Comparison of ENCODE assay signal across 8 cellular contexts in the genomic region with DNA sequence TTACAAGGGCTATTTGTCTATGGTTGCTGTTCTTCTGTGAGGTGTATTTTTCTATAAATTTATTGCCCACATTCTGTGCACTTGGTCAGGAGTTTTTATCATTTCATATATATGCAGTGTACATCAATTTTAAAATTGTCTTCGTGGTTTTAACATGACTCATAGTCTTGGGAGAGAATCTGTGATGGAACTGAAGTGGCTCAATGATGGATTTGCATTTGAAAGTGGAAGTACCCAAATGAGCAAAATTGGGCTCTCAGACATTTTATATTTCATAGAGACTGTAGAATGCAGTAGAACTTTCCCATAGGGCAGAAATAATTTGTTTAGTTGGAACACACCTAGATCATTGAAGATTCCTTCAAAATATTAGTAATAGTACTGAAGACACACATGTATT. TPM values are rescaled to one million over a fixed set of nuclear protein-coding genes. Genes with fewer than 3 reads are reported as not detected.
DNase-seq lines count a peak whose midpoint lies in the region; FAIRE-seq and TF ChIP-seq lines count a peak whose summit lies in the region.

No MANE protein-coding gene starts in this region.

- peaks cover 0 to 26% (median 12%) of the 10 kb centered on the region in 4 donors for H3K4me1 ChIP-seq in tibial artery

- no peak overlapping the region for H3K4me3 ChIP-seq in NB4 (ENCODE audit: low read depth, low read length)
- no peak overlapping the region for H3K4me3 ChIP-seq in epithelial cell of esophagus (ENCODE audit: low read length)
- H3K4me3 ChIP-seq in tibial artery: no peak overlapping the region

- H3K9me3 Mint-ChIP-seq in HFFc6: no peaks in the 10 kb centered on the region

- H3K9me3 ChIP-seq in tibial artery: no peaks in the 10 kb centered on the region

- H3K27ac ChIP-seq in tibial artery: no peak overlapping the region

- no peak for FAIRE-seq in D721Med (lab: Jason Lieb, UNC)

- H3K4me1 Mint-ChIP-seq in HFFc6 (ENCODE audit: low read depth): peaks cover 41% of the 10 kb centered on the region

- TF ChIP-seq CTCF in GM13977 (IDR thresholded peaks at IDR 0.05; ENCODE audit: extremely low read depth, insufficient read depth, missing control alignments) (no peak), HFFc6 (IDR thresholded peaks at IDR 0.05) (no peak), NB4 (IDR thresholded peaks at IDR 0.05; ENCODE audit: low read depth, low read length) (no peak), epithelial cell of esophagus (IDR thresholded peaks at IDR 0.05; ENCODE audit: insufficient read depth, low read depth, low read length, missing control alignments) (no peak), D721Med (IDR thresholded peaks at IDR 0.05; ENCODE audit: insufficient read depth, missing control alignments) (no peak), tibial artery (IDR thresholded peaks at IDR 0.05) (no peak)

- no peak for TF ChIP-seq POLR2A in NB4 (IDR thresholded peaks at IDR 0.05; ENCODE audit: extremely low read depth, insufficient read length)

- H3K27me3 Mint-ChIP-seq in HFFc6 (ENCODE audit: insufficient read depth): peaks cover 7% of the 10 kb centered on the region

- H3K4me3 Mint-ChIP-seq in HFFc6: peak overlapping the region; percentile 57

- peaks cover 27% of the 10 kb centered on the region for H3K36me3 Mint-ChIP-seq in HFFc6 (ENCODE audit: low read depth)

- no peaks in the 10 kb centered on the region for H3K27me3 ChIP-seq in tibial artery

- H3K27ac Mint-ChIP-seq in HFFc6: peak overlapping the region; percentile 62

- intact Hi-C loops in tibial artery (cut with DNase I; ENCODE audit: low total_unique reads): no loop called here

- peak; percentile 46 for DNase-seq in GM13977 (ENCODE audit: low spot score)
- peak; percentile 52 for DNase-seq in HFFc6
- peak; percentile 55 for DNase-seq in NB4 (ENCODE audit: low read depth)
- DNase-seq in epithelial cell of esophagus (ENCODE audit: low read depth): peak; percentile 40
- DNase-seq in central memory CD4-positive, alpha-beta T cell: no peak
- no peak for DNase-seq in middle frontal gyrus (ENCODE audit: extremely low spot score, low spot score)
- DNase-seq in D721Med (ENCODE audit: insufficient read length, low spot score): no peak
- no peak for DNase-seq in tibial artery

- H3K36me3 ChIP-seq in tibial artery: peaks cover 0 to 11% (median 0%) of the 10 kb centered on the region in 3 donors

- in situ Hi-C loops in GM13977 (cut with MboI; ENCODE audit: low pct_unique_long_range_greater_than_20kb, low sequenced_read_pairs, unreplicated experiment): no loop called here

RNA-seq across cellular contexts. Expression of a gene that starts 1.9 kb away (rescaled TPM):
- 100 to 1,000 TPM; 105 to 126 (median 113) TPM for total RNA-seq in HFFc6 (2021; fragmentation: NEBNext Ultra II Directional; extraction: Animal tissue kit (Norgen Biotek cat#: 25700))

Comparison
In these comparisons a context has a peak if more than half of its experiments do, and no peak if none do; other contexts are left out.
1. DNase-seq: peak in GM13977 (single experiment), HFFc6 (single experiment), NB4 (single experiment) and epithelial cell of esophagus (single experiment); none in central memory CD4-positive, alpha-beta T cell (single experiment), middle frontal gyrus (single experiment), D721Med (single experiment) and tibial artery (0 of 2).